In the genomic region with DNA sequence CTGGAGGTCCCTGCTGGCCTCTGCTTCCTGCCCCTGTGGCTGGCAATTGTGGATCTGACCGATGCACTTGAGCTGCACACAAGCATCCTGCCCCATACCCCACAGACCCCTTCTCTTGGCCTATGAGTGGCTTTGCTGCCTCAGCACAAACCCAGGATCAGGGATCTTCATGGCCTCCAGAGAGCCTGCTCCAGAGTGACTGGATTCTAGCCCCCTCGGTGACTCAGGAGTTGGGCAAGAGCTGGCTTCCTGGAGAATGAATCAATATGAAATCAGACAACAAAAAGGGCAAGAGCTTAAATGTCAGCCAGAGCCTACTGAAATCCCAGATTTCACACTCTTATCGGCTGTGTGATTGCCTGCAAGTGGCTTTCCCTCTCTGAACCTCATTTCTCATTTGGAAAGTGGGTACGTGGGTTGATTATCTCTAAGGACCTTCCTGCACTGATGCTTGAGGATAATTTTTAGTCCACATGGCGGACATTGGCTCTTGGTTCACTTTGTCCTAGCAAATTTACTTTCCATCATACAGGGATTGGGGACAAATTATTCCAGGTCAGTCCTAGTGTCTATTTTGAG, we compare ENCODE assay signal across 15 cellular contexts.
DNase-seq lines count a peak whose midpoint lies in the region; ATAC-seq, FAIRE-seq and TF ChIP-seq lines count a peak whose summit lies in the region.
"Had no signal": no experiment of that assay in that cellular context is flagged by ENCODE, and none has a peak within 500 bp of the region (broad histone marks: within the 10 kb centered on the region; RNA-seq: fewer than 3 reads in every experiment).

No MANE protein-coding gene starts in this region.

- peak overlapping the region; percentile 97 for H3K18ac ChIP-seq in IMR-90 (ENCODE audit: low read depth, low read length)

- peak overlapping the region; percentile 92 for H4K5ac ChIP-seq in IMR-90 (ENCODE audit: low read depth, low read length)

- H3K9ac ChIP-seq in IMR-90 (ENCODE audit: low read depth, low read length): peak overlapping the region; percentile 56
- no peak overlapping the region for H3K9ac ChIP-seq in K562 (ENCODE audit: insufficient read depth in 1 of 2, low read depth in 2 of 2, low read length in 2 of 2)
- no peak overlapping the region for H3K9ac ChIP-seq in HepG2 (ENCODE audit: insufficient read depth, low read depth, low read length)

- TF ChIP-seq POLR2A in IMR-90 (IDR thresholded peaks at IDR 0.05; ENCODE audit: low read depth, low read length) (no peak), K562 (conservative IDR thresholded peaks at IDR 0.05) (no peak), HepG2 (IDR thresholded peaks at IDR 0.05; ENCODE audit: insufficient read depth in 1 of 2, low read depth in 2 of 2, low read length in 2 of 2) (no peak)

- POLR2A ChIA-PET in IMR-90 (lab: Charles Lee; ENCODE audit: unreplicated experiment) (interaction anchor here (0.9 kb wide), 1 partner anchor 9 kb away, joined by 3 read pairs; no protein-coding TSS in a partner anchor), K562 (lab: Yijun Ruan, JAX) (no interaction called here), HepG2 (lab: Yijun Ruan, JAX) (no interaction called here)

- H2BK20ac ChIP-seq in IMR-90 (ENCODE audit: low read depth, low read length): peak overlapping the region; percentile 98

- H2BK5ac ChIP-seq in IMR-90 (ENCODE audit: low read depth, low read length, poor library complexity, severe bottlenecking): peak overlapping the region; percentile 99

- no peaks in the 10 kb centered on the region for H3K27me3 ChIP-seq in IMR-90 (ENCODE audit: control insufficient read depth, insufficient read depth, low read length)
- H3K27me3 ChIP-seq in K562 (ENCODE audit: control insufficient read depth in 2 of 2, insufficient read depth in 2 of 2, low read length in 2 of 2): peaks cover 0 to 4% of the 10 kb centered on the region in 2 experiments; a peak in 2 of 5 replicates
- H3K27me3 ChIP-seq in HepG2 (ENCODE audit: control insufficient read depth in 1 of 2, insufficient read depth in 2 of 2, low read length in 2 of 2): peaks cover 0 to 1% of the 10 kb centered on the region in 2 experiments; a peak in 1 of 5 replicates
- no peaks in the 10 kb centered on the region for H3K27me3 ChIP-seq in HAP-1 (ENCODE audit: low read depth)
- H3K27me3 ChIP-seq: pancreas, thyroid gland had no signal

- no peak overlapping the region for H3K4me3 ChIP-seq in IMR-90 (ENCODE audit: insufficient read depth, low read depth, low read length)
- H3K4me3 ChIP-seq in K562: no peak overlapping the region
- H3K4me3 ChIP-seq in HepG2 (replicated peaks in 1 of 3; ENCODE audit: insufficient read depth in 1 of 3, low read depth in 2 of 3, low read length in 3 of 3): no peak overlapping the region
- H3K4me3 ChIP-seq in HAP-1: no peak overlapping the region
- H3K4me3 ChIP-seq: GM12878, pancreas, thyroid gland had no signal

- H4K91ac ChIP-seq in IMR-90 (ENCODE audit: insufficient read depth, low read depth, low read length): peak overlapping the region; percentile 98

- peak overlapping the region; percentile 98 for H3K4ac ChIP-seq in IMR-90 (ENCODE audit: low read depth, low read length)

- intact Hi-C loops in IMR-90 (cut with micrococcal nuclease) (loop anchor here (1.0 to 2.0 kb wide), 2 partner anchors 100 to 213 kb away; no protein-coding TSS in a partner anchor), K562 (cut with micrococcal nuclease) (no loop called here), HepG2 (cut with micrococcal nuclease; ENCODE audit: unreplicated experiment) (no loop called here)

- peak overlapping the region; percentile 87; the same call in 1 of the 2 replicates for H2AK5ac ChIP-seq in IMR-90 (ENCODE audit: low read depth, low read length)

- H3K56ac ChIP-seq in IMR-90 (ENCODE audit: extremely low read depth, insufficient read depth, low read length): peak overlapping the region; percentile 85

- dilution Hi-C loops in IMR-90 (cut with HindIII; ENCODE audit: low sequenced_read_pairs, unreplicated experiment): no loop called here

- H3K79me2 ChIP-seq in K562 (ENCODE audit: control insufficient read depth, insufficient read depth, low read length) (no peaks in the 10 kb centered on the region), HepG2 (ENCODE audit: insufficient read depth, low read length) (no peaks in the 10 kb centered on the region)

- H2BK15ac ChIP-seq in IMR-90 (ENCODE audit: low read depth, low read length): peak overlapping the region; percentile 99; the same call in 2 of the 3 replicates

- H3K79me1 ChIP-seq in IMR-90 (ENCODE audit: low read depth in 1 of 2, low read length in 2 of 2): no peaks in the 10 kb centered on the region

- peak overlapping the region; percentile 97 for H3K23ac ChIP-seq in IMR-90 (ENCODE audit: low read depth, low read length)

- H3K4me2 ChIP-seq in IMR-90 (ENCODE audit: low read depth, low read length) (peak overlapping the region; percentile 76), K562 (ENCODE audit: insufficient read depth, low read length) (no peak overlapping the region), HepG2 (ENCODE audit: low read depth, low read length) (no peak overlapping the region)

- H3K36me3 ChIP-seq in IMR-90 (ENCODE audit: control insufficient read depth, insufficient read depth, low read length): no peaks in the 10 kb centered on the region
- H3K36me3 ChIP-seq in K562 (ENCODE audit: control insufficient read depth, insufficient read depth, low read length): no peaks in the 10 kb centered on the region
- H3K36me3 ChIP-seq in HepG2 (replicated peaks in 1 of 2; ENCODE audit: control insufficient read depth in 1 of 2, insufficient read depth in 2 of 2, low read length in 2 of 2): no peaks in the 10 kb centered on the region
- no peaks in the 10 kb centered on the region for H3K36me3 ChIP-seq in HAP-1 (replicated peaks)
- H3K36me3 ChIP-seq: pancreas, thyroid gland had no signal

- no CpG with 5 or more reads among the region's 5 CpGs for WGBS in IMR-90 (ENCODE audit: extremely low coverage in 2 of 2, insufficient read length in 1 of 2), 2 experiments
- WGBS in K562 (ENCODE audit: insufficient coverage, low coverage, missing lambda C conversion rate): 3% methylated on average over 5 of the region's 5 CpGs
- WGBS in HepG2 (ENCODE audit: low lambda C conversion rate): 21% methylated on average over 4 of the region's 5 CpGs

- peak overlapping the region; percentile 71 for H2AK9ac ChIP-seq in IMR-90 (replicated peaks; ENCODE audit: low read depth, low read length, poor library complexity)

- H2BK120ac ChIP-seq in IMR-90 (ENCODE audit: low read depth, low read length): peak overlapping the region; percentile 99

- no peak for TF ChIP-seq CTCF in IMR-90 (conservative IDR thresholded peaks at IDR 0.05; ENCODE audit: low read depth, low read length)
- TF ChIP-seq CTCF in K562 (IDR thresholded peaks at IDR 0.05 in 2 of 3, conservative IDR thresholded peaks at IDR 0.05 in 1 of 3; ENCODE audit: insufficient read depth in 2 of 3, low read depth in 1 of 3, low read length in 3 of 3): no peak
- no peak for TF ChIP-seq CTCF in HepG2 (CRISPR knock-in tag; IDR thresholded peaks at IDR 0.05)

- FAIRE-seq in K562 (lab: Jason Lieb, UNC): no peak
- no peak for FAIRE-seq in HepG2 (lab: Jason Lieb, UNC)
- FAIRE-seq: GM12878, pancreas had no signal

- H3K27ac ChIP-seq in IMR-90 (ENCODE audit: insufficient read depth, low read length): peak overlapping the region; percentile 95
- H3K27ac ChIP-seq in K562 (ENCODE audit: extremely low read depth, low read depth, low read length): no peak overlapping the region
- H3K27ac ChIP-seq in HepG2 (ENCODE audit: extremely low read length, insufficient read depth, low read length): no peak overlapping the region
- H3K27ac ChIP-seq: pancreas, thyroid gland had no signal

- H4K8ac ChIP-seq in IMR-90 (ENCODE audit: low read depth in 2 of 2, low read length in 2 of 2): peak overlapping the region; percentile 82 to 97

- BruUV-seq in IMR-90 (replicated peaks; lab: Mats Ljungman, UMichigan) (no TSS peak), K562 (replicated peaks; lab: Mats Ljungman, UMichigan) (no TSS peak), HepG2 (replicated peaks; lab: Mats Ljungman, UMichigan) (no TSS peak)

- H3K4me1 ChIP-seq in IMR-90 (ENCODE audit: control insufficient read depth, insufficient read depth, low read length): peaks cover 26% of the 10 kb centered on the region
- H3K4me1 ChIP-seq in K562 (replicated peaks in 1 of 2; ENCODE audit: control insufficient read depth in 2 of 2, insufficient read depth in 2 of 2, low read length in 2 of 2): no peaks in the 10 kb centered on the region
- no peaks in the 10 kb centered on the region for H3K4me1 ChIP-seq in HepG2 (ENCODE audit: insufficient read depth, low read length)
- no peaks in the 10 kb centered on the region for H3K4me1 ChIP-seq in HAP-1
- H3K4me1 ChIP-seq: pancreas, thyroid gland had no signal

- DNase-seq in AG08396 (ENCODE audit: low spot score) (peak; percentile 82), IMR-90 (peak; percentile 95), K562 (ENCODE audit: extremely low read depth in 1 of 4, low spot score in 3 of 4) (no peak), HepG2 (ENCODE audit: low spot score) (no peak), LoVo (ENCODE audit: low spot score) (no peak), HAP-1 (ENCODE audit: low spot score in 2 of 2) (no peak)
- DNase-seq in stimulated activated CD4-positive, alpha-beta T cell treated with anti-CD3 and anti-CD28 coated beads, Interleukin-2, amount 100 ng/mL, for 48 hours: no peak
- DNase-seq: activated CD4-positive, alpha-beta T cell treated with anti-CD3 and anti-CD28 coated beads, Interleukin-2, amount 50 U/mL, for 1 hour; activated naive CD4-positive, alpha-beta T cell treated with Interleukin-2 at 50 U/mL for 16 hours; NCI-H2171 treated with DMSO at 0.1 percent for 48 hours; pancreas; SIG-M5; thyroid gland had no signal

- TF ChIP-seq EP300 in K562 (IDR thresholded peaks at IDR 0.05; ENCODE audit: low read length) (no peak), HepG2 (IDR thresholded peaks at IDR 0.05; ENCODE audit: low read depth in 2 of 2, low read length in 2 of 2) (no peak), HepG2 (CRISPR knock-in tag; IDR thresholded peaks at IDR 0.05; ENCODE audit: borderline replicate concordance) (no peak)

- TF ChIP-seq RAD21 in IMR-90 (IDR thresholded peaks at IDR 0.05; ENCODE audit: low read length): no peak
- no peak for TF ChIP-seq RAD21 in K562 (CRISPR knock-in tag; conservative IDR thresholded peaks at IDR 0.05 in 1 of 2, IDR thresholded peaks at IDR 0.05 in 1 of 2)
- TF ChIP-seq RAD21 in HepG2 (CRISPR knock-in tag; IDR thresholded peaks at IDR 0.05): no peak

- H4K20me1 ChIP-seq in IMR-90 (ENCODE audit: insufficient read depth, low read length) (no peaks in the 10 kb centered on the region), K562 (replicated peaks; ENCODE audit: control insufficient read depth, insufficient read depth, low read length) (no peaks in the 10 kb centered on the region), HepG2 (ENCODE audit: insufficient read depth, low read length) (no peaks in the 10 kb centered on the region)

- peak overlapping the region; percentile 93 for H3K14ac ChIP-seq in IMR-90 (replicated peaks; ENCODE audit: low read depth, low read length)

- peaks cover 2% of the 10 kb centered on the region; the same call in 1 of the 2 replicates for H3K9me3 ChIP-seq in IMR-90 (ENCODE audit: control insufficient read depth, insufficient read depth, low read length)
- no peaks in the 10 kb centered on the region for H3K9me3 ChIP-seq in K562 (replicated peaks; ENCODE audit: control insufficient read depth, insufficient read depth, low read depth, low read length)
- H3K9me3 ChIP-seq in HepG2 (ENCODE audit: low read length): no peaks in the 10 kb centered on the region
- no peaks in the 10 kb centered on the region; the same call in 1 of the 2 replicates for H3K9me3 ChIP-seq in HAP-1
- H3K9me3 ChIP-seq: pancreas, thyroid gland had no signal

- H2AFZ ChIP-seq in IMR-90 (replicated peaks; ENCODE audit: low read length, poor library complexity) (peak overlapping the region; percentile 86), K562 (ENCODE audit: low read depth, low read length) (no peak overlapping the region), HepG2 (ENCODE audit: low read length) (no peak overlapping the region)

- H3K9me1 ChIP-seq in IMR-90 (ENCODE audit: insufficient read depth, low read length) (peaks cover 3% of the 10 kb centered on the region; the same call in 1 of the 2 replicates), K562 (ENCODE audit: control insufficient read depth, insufficient read depth, low read length) (no peaks in the 10 kb centered on the region)

- ATAC-seq in IMR-90 (ENCODE audit: low read depth) (peak; percentile 90), K562 (no peak), HepG2 (peak; percentile 52), HG02623 (IDR thresholded peaks at IDR 0.05; ENCODE audit: unreplicated experiment) (no peak)
- ATAC-seq: GM12878 had no signal

- in situ Hi-C loops in IMR-90 (cut with MboI; ENCODE audit: low sequenced_read_pairs) (no loop called here), K562 (cut with MboI) (no loop called here), HepG2 (cut with HindIII; ENCODE audit: extremely low pct_ligation_motif_present, low pct_unique_long_range_greater_than_20kb) (no loop called here), HAP-1 (cut with MboI; ENCODE audit: low sequenced_read_pairs) (no loop called here)

- CTCF ChIA-PET in IMR-90 (lab: Yijun Ruan, JAX): interaction anchor here (1.1 kb wide), 1 partner anchor 43 kb away, joined by 4 read pairs; no protein-coding TSS in a partner anchor
- CTCF ChIA-PET in K562 (lab: Yijun Ruan, JAX; ENCODE audit: low intra/inter-chr PET ratio): no interaction called here
- CTCF ChIA-PET in HepG2 (lab: Yijun Ruan, JAX; ENCODE audit: low intra/inter-chr PET ratio, low total read pairs): no interaction called here

Comparison
In these comparisons a context has a peak if more than half of its experiments do, and no peak if none do; other contexts are left out.
1. DNase-seq: peak in AG08396 (single experiment) and IMR-90 (single experiment); none in K562 (0 of 4), HepG2 (single experiment), stimulated activated CD4-positive, alpha-beta T cell treated with anti-CD3 and anti-CD28 coated beads, Interleukin-2, amount 100 ng/mL, for 48 hours (0 of 2), LoVo (single experiment) and HAP-1 (0 of 2).
2. ATAC-seq: peak in IMR-90 (single experiment) and HepG2 (single experiment); none in K562 (single experiment) and HG02623 (single experiment).